ENCODE assay signal across 8 cellular contexts in genomic region chr12:51424662-51425539, GRCh38. TPM values are rescaled to one million over a fixed set of nuclear protein-coding genes. Genes with fewer than 3 reads are reported as not detected.
A peak's percentile ranks its signal among the peaks of the same experiment; 100 is the strongest.
DNase-seq lines count a peak whose midpoint lies in the region; ATAC-seq and TF ChIP-seq lines count a peak whose summit lies in the region.

TSS of gene SLC4A8 (plus strand) at chr12:51424831. CDS start at chr12:51424988, 157 bp downstream.

- DNase-seq in AG20443 (ENCODE audit: low spot score) (peak; percentile 99), NCI-H510A treated with DMSO at 0.1 percent for 48 hours (lab: John Stamatoyannopoulos, UW) (peak; percentile 91), dermis blood vessel endothelial cell (peak; percentile 81)
- peak; percentile 40 to 59 for DNase-seq in activated CD4-positive, alpha-beta T cell treated with anti-CD3 and anti-CD28 coated beads, Interleukin-2, amount 50 U/mL, for 24 hours (ENCODE audit: low read depth in 1 of 2, low spot score in 1 of 2)
- peak; percentile 70 to 74 for DNase-seq in stimulated activated CD4-positive, alpha-beta T cell treated with anti-CD3 and anti-CD28 coated beads, Interleukin-2, amount 100 ng/mL, for 48 hours

- H3K27me3 ChIP-seq in liver (ENCODE audit: control insufficient read depth in 4 of 4, insufficient read depth in 4 of 4, low read length in 3 of 4): no peaks in the 10 kb centered on the region

- no peak within 1 kb of the TSS for H3K9ac ChIP-seq in liver (ENCODE audit: low read depth in 1 of 2, low read length in 2 of 2)

- H3K36me3 ChIP-seq in liver (ENCODE audit: control insufficient read depth in 4 of 4, insufficient read depth in 3 of 4, low read depth in 1 of 4, low read length in 3 of 4): no peaks in the 10 kb centered on the region

- TF ChIP-seq CTCF in liver (IDR thresholded peaks at IDR 0.05; ENCODE audit: low read depth, low read length, missing input control): peak; percentile 36

- H3K27ac ChIP-seq in liver (ENCODE audit: low read depth in 1 of 2, low read length in 2 of 2): no peak within 1 kb of the TSS

- WGBS in liver: 4% methylated on average over 73 of the region's 73 CpGs

- peaks cover 0 to 5% (median 3%) of the 10 kb centered on the region in 4 donors for H3K4me1 ChIP-seq in liver (ENCODE audit: control insufficient read depth in 4 of 4, insufficient read depth in 4 of 4, low read length in 3 of 4)

- no peaks in the 10 kb centered on the region for H3K9me3 ChIP-seq in liver (ENCODE audit: control insufficient read depth in 4 of 4, low read length in 3 of 4)

- peak; percentile 67 to 83 for TF ChIP-seq RAD21 in liver (IDR thresholded peaks at IDR 0.05)

- ATAC-seq in GM19035 (IDR thresholded peaks at IDR 0.05; ENCODE audit: unreplicated experiment) (peak; percentile 92), HG03378 (IDR thresholded peaks at IDR 0.05; ENCODE audit: unreplicated experiment) (peak; percentile 76)

- H3K4me3 ChIP-seq in liver (ENCODE audit: low read depth in 1 of 3, low read length in 3 of 3): peak within 1 kb of the TSS in 2 of 3 donors; percentile 33 to 52

TF ChIP-seq in liver, 16 proteins besides CTCF, POLR2A, EP300 and RAD21:
- TF ChIP-seq MAX (IDR thresholded peaks at IDR 0.05) (no peak), RXRA (IDR thresholded peaks at IDR 0.05) (peak in 1 of 2 donors; percentile 44), HNF4A (conservative IDR thresholded peaks at IDR 0.05) (peak in 1 of 2 donors; percentile 12)

RNA-seq across cellular contexts. Expression of gene SLC4A8, which starts in this region (rescaled TPM):
- total RNA-seq in dermis blood vessel endothelial cell: 1.3 and 1.7 TPM in 2 replicates
- 1 to 10 TPM in 1 of 2 donors, under 1 TPM in 1; 0.75 to 1.0 TPM for total RNA-seq in liver
- polyA plus RNA-seq in liver: under 1 TPM in 1 of 2 donors, not detected in 1; 0.07 TPM
